ENCODE assay signal across 10 cellular contexts in the genomic region with DNA sequence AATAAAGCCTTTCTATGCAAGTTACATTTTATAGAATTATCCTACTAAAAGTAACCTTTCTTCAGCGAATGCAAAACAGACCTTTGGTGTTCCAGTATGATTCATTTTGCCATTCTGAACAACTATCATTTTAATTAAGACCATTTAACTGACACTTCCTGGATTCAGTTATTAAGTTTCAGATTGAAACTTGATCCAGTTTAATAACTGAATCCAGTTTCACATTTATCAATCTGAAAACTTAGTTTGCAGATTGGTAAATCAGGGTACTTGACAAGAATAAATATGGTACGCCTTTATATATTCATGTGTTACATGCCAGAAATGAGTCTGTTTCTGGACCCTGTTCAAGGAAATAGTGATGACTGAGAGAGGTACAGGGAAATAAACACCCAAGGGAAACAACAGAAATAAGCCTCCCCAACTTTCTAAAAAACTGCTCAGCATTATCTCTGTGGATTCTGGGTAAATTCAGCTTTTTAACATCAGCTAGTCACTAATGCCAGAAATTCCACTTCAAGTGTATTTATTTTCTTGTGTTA. TPM values are rescaled to one million over a fixed set of nuclear protein-coding genes. Genes with fewer than 3 reads are reported as not detected.
DNase-seq lines count a peak whose midpoint lies in the region; ATAC-seq and TF ChIP-seq lines count a peak whose summit lies in the region.
"Had no signal": no experiment of that assay in that cellular context is flagged by ENCODE, and none has a peak within 500 bp of the region (broad histone marks: within the 10 kb centered on the region; RNA-seq: fewer than 3 reads in every experiment).

No MANE protein-coding gene starts in this region.

- H3K36me3 ChIP-seq in cardiac muscle cell = no peaks in the 10 kb centered on the region
- H3K36me3 ChIP-seq in upper lobe of left lung = peaks cover 0 to 15% (median 6%) of the 10 kb centered on the region in 4 donors

- peak overlapping the region; percentile 99 for H3K27ac Mint-ChIP-seq in activated naive CD8-positive, alpha-beta T cell treated with anti-CD3 and anti-CD28 coated beads for 36 hours

- intact Hi-C loops in left ventricle myocardium superior (cut with micrococcal nuclease) = no loop called here

- no peak overlapping the region for H3K4me3 ChIP-seq in cardiac muscle cell
- H3K4me3 ChIP-seq in upper lobe of left lung = no peak overlapping the region

- peaks cover 61% of the 10 kb centered on the region for H3K4me1 Mint-ChIP-seq in activated naive CD8-positive, alpha-beta T cell treated with anti-CD3 and anti-CD28 coated beads for 36 hours

- H3K27me3 ChIP-seq in cardiac muscle cell = no peaks in the 10 kb centered on the region
- no peaks in the 10 kb centered on the region for H3K27me3 ChIP-seq in upper lobe of left lung

- no peak for TF ChIP-seq POLR2A in upper lobe of left lung (IDR thresholded peaks at IDR 0.05)

- ATAC-seq in left ventricle myocardium superior (no peak), upper lobe of left lung (ENCODE audit: low FRiP score in 2 of 2) (no peak), GM21528 (IDR thresholded peaks at IDR 0.05; ENCODE audit: low FRiP score, unreplicated experiment) (no peak), HG03469 (IDR thresholded peaks at IDR 0.05; ENCODE audit: unreplicated experiment) (no peak), GM18519 (IDR thresholded peaks at IDR 0.05; ENCODE audit: low FRiP score, unreplicated experiment) (no peak)

- 61 to 68% methylated on average over 2 of the region's 2 CpGs for WGBS in upper lobe of left lung, 2 donors

- peaks cover 51% of the 10 kb centered on the region for H3K36me3 Mint-ChIP-seq in activated naive CD8-positive, alpha-beta T cell treated with anti-CD3 and anti-CD28 coated beads for 36 hours

- peak overlapping the region; percentile 79 for H3K4me3 Mint-ChIP-seq in activated naive CD8-positive, alpha-beta T cell treated with anti-CD3 and anti-CD28 coated beads for 36 hours

- DNase-seq in cardiac muscle cell (ENCODE audit: low read depth in 1 of 2, low spot score in 1 of 2) = peak in 1 of 2 donors; percentile 27
- DNase-seq in left ventricle myocardium superior = no peak
- DNase-seq in activated naive CD8-positive, alpha-beta T cell treated with anti-CD3 and anti-CD28 coated beads for 36 hours = no peak
- DNase-seq in lung microvascular endothelial cell (ENCODE audit: low read depth in 2 of 2) = peak; percentile 41 to 43
- DNase-seq in upper lobe of left lung = no peak
- DNase-seq: C1 segment of cervical spinal cord, NCI-H446 treated with DMSO at 0.1 percent for 48 hours had no signal

- TF ChIP-seq CTCF in cardiac muscle cell (IDR thresholded peaks at IDR 0.05; ENCODE audit: low read depth, low read length) (no peak), upper lobe of left lung (IDR thresholded peaks at IDR 0.05) (no peak)

- no peaks in the 10 kb centered on the region for H3K9me3 ChIP-seq in cardiac muscle cell (ENCODE audit: low read depth)
- H3K9me3 ChIP-seq in upper lobe of left lung = no peaks in the 10 kb centered on the region

- peaks cover 3% of the 10 kb centered on the region for H3K9me3 Mint-ChIP-seq in activated naive CD8-positive, alpha-beta T cell treated with anti-CD3 and anti-CD28 coated beads for 36 hours

- H3K27me3 Mint-ChIP-seq in activated naive CD8-positive, alpha-beta T cell treated with anti-CD3 and anti-CD28 coated beads for 36 hours = no peaks in the 10 kb centered on the region

- peak overlapping the region; percentile 5 for H3K27ac ChIP-seq in cardiac muscle cell
- peak overlapping the region in 3 of 4 donors; percentile 91 to 94 (median 92) for H3K27ac ChIP-seq in upper lobe of left lung

- H3K4me1 ChIP-seq in cardiac muscle cell (ENCODE audit: low read depth) (peaks cover 26% of the 10 kb centered on the region), upper lobe of left lung (peaks cover 29 to 43% (median 36%) of the 10 kb centered on the region in 4 donors)

- TF ChIP-seq EP300 in upper lobe of left lung (IDR thresholded peaks at IDR 0.05) = no peak

RNA-seq across cellular contexts. Expression of a gene that starts 23.3 kb away (rescaled TPM):
- total RNA-seq in cardiac muscle cell (75.5 and 86.5 TPM in 2 replicates), left ventricle myocardium superior (15.9 TPM), lung microvascular endothelial cell (5.7 and 8.9 TPM in 2 replicates), upper lobe of left lung (100 to 1,000 TPM in 3 of 6 donors, 10 to 100 TPM in 3; 76.1 to 270 (median 106) TPM)
- polyA plus RNA-seq in cardiac muscle cell = 15.4 and 32.6 TPM in 2 replicates
- total RNA-seq in activated naive CD8-positive, alpha-beta T cell treated with anti-CD3 and anti-CD28 coated beads for 36 hours = 10 to 100 TPM; 57.7 to 58.8 TPM

RNA-seq across cellular contexts. Expression of a gene that starts 47.0 kb away (rescaled TPM):
- 4.9 and 7.7 TPM in 2 replicates for total RNA-seq in cardiac muscle cell
- polyA plus RNA-seq in cardiac muscle cell = 6.7 and 7.3 TPM in 2 replicates
- total RNA-seq in left ventricle myocardium superior = 48.0 TPM
- total RNA-seq in activated naive CD8-positive, alpha-beta T cell treated with anti-CD3 and anti-CD28 coated beads for 36 hours = 10 to 100 TPM; 19.9 to 22.5 TPM
- total RNA-seq in lung microvascular endothelial cell = 6.3 and 6.5 TPM in 2 replicates
- 10 to 100 TPM in 5 of 6 donors, 1 to 10 TPM in 1; 7.2 to 16.8 (median 15.5) TPM for total RNA-seq in upper lobe of left lung

Comparison
In these comparisons a context has a peak if more than half of its experiments do, and no peak if none do; other contexts are left out.
1. DNase-seq: peak in lung microvascular endothelial cell (2 of 2); none in left ventricle myocardium superior (single experiment), activated naive CD8-positive, alpha-beta T cell treated with anti-CD3 and anti-CD28 coated beads for 36 hours (single experiment) and upper lobe of left lung (0 of 2).